ENCODE assay signal across 1 cellular context in the genomic region with DNA sequence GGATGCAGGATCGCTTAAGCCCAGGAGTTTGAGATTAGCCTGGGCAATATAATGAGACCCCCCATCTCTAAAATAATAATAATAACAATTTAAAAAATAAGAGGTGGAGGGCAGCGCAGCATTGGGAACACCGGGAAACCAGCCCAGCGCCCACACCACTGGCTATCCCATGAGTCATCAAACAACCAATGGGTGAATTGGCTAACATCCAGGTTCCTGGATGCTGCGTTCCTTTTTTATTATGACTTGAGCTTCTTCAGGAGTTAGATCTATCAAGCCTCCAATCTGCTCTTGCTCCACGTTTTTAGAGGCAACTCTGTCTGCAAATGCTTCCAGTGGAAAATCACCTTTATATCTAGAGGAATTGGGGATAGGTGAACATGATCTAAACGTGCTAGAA.
TF ChIP-seq lines count a peak whose summit lies in the region.

No MANE protein-coding gene starts in this region.

TF ChIP-seq in HCT116, 20 proteins besides CTCF, POLR2A, EP300 and RAD21 (continued from another document):
- TF ChIP-seq, protein P1, sequence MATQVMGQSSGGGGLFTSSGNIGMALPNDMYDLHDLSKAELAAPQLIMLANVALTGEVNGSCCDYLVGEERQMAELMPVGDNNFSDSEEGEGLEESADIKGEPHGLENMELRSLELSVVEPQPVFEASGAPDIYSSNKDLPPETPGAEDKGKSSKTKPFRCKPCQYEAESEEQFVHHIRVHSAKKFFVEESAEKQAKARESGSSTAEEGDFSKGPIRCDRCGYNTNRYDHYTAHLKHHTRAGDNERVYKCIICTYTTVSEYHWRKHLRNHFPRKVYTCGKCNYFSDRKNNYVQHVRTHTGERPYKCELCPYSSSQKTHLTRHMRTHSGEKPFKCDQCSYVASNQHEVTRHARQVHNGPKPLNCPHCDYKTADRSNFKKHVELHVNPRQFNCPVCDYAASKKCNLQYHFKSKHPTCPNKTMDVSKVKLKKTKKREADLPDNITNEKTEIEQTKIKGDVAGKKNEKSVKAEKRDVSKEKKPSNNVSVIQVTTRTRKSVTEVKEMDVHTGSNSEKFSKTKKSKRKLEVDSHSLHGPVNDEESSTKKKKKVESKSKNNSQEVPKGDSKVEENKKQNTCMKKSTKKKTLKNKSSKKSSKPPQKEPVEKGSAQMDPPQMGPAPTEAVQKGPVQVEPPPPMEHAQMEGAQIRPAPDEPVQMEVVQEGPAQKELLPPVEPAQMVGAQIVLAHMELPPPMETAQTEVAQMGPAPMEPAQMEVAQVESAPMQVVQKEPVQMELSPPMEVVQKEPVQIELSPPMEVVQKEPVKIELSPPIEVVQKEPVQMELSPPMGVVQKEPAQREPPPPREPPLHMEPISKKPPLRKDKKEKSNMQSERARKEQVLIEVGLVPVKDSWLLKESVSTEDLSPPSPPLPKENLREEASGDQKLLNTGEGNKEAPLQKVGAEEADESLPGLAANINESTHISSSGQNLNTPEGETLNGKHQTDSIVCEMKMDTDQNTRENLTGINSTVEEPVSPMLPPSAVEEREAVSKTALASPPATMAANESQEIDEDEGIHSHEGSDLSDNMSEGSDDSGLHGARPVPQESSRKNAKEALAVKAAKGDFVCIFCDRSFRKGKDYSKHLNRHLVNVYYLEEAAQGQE (IDR thresholded peaks at IDR 0.05; ENCODE audit: low read depth) = no peak
- TF ChIP-seq EZH2 (IDR thresholded peaks at IDR 0.05) = no peak
TF ChIP-seq in HCT116: peak in this region for 0.
